ENCODE assay signal across 8 cellular contexts in genomic region chr9:1100945-1101344, GRCh38. TPM values are rescaled to one million over a fixed set of nuclear protein-coding genes. Genes with fewer than 3 reads are reported as not detected.
DNase-seq lines count a peak whose midpoint lies in the region; ATAC-seq and TF ChIP-seq lines count a peak whose summit lies in the region.

No MANE protein-coding gene starts in this region.

- no peak overlapping the region for H3K4me3 ChIP-seq in AG10803 (ENCODE audit: low read length)
- H3K4me3 ChIP-seq in body of pancreas: no peak overlapping the region
- H3K4me3 ChIP-seq in lower lobe of right lung: no peak overlapping the region

- ATAC-seq in body of pancreas (peak; percentile 58), lower lobe of right lung (peak; percentile 70 to 71)

- 17 to 30% methylated on average over 5 to 10 of the region's 10 CpGs for WGBS in body of pancreas, 2 donors

- no peaks in the 10 kb centered on the region for H3K36me3 ChIP-seq in body of pancreas (replicated peaks in 1 of 2; ENCODE audit: insufficient read depth in 1 of 2, low read depth in 2 of 2)
- H3K36me3 ChIP-seq in lower lobe of right lung: no peaks in the 10 kb centered on the region

- TF ChIP-seq POLR2A in body of pancreas (IDR thresholded peaks at IDR 0.05): no peak

- H3K27me3 ChIP-seq in body of pancreas (no peaks in the 10 kb centered on the region), lower lobe of right lung (ENCODE audit: low read depth) (no peaks in the 10 kb centered on the region)

- peak; percentile 45 for DNase-seq in AG10803 (ENCODE audit: low read depth)
- DNase-seq in HPDE6-E6E7 (ENCODE audit: extremely low spot score): peak; percentile 55
- DNase-seq in body of pancreas: peak; percentile 50 to 63 (median 57)
- DNase-seq in lower lobe of right lung: no peak
- no peak for DNase-seq in SKM-1 (lab: John Stamatoyannopoulos, UW; ENCODE audit: unreplicated experiment)
- no peak for DNase-seq in activated effector memory CD4-positive, alpha-beta T cell treated with Interleukin-2 at 50 U/mL for 16 hours
- DNase-seq in activated T-cell treated with anti-CD3 and anti-CD28 coated beads for 4 hours: no peak
- DNase-seq in NK-92 treated with Interleukin-12 subunit alpha and Interleukin-12 subunit beta, amount 100 ng/mL, for 24 hours (lab: John Stamatoyannopoulos, UW): no peak

- intact Hi-C loops in body of pancreas (cut with DNase I): no loop called here
- intact Hi-C loops in lower lobe of right lung (cut with DNase I): no loop called here

- H3K4me1 ChIP-seq in body of pancreas (no peaks in the 10 kb centered on the region), lower lobe of right lung (no peaks in the 10 kb centered on the region)

- H3K9me3 ChIP-seq in body of pancreas: peaks cover 0 to 3% (median 0%) of the 10 kb centered on the region in 3 donors
- no peaks in the 10 kb centered on the region for H3K9me3 ChIP-seq in lower lobe of right lung

- no peak overlapping the region for H3K27ac ChIP-seq in body of pancreas
- H3K27ac ChIP-seq in lower lobe of right lung: no peak overlapping the region

- TF ChIP-seq CTCF in AG10803 (conservative IDR thresholded peaks at IDR 0.05; ENCODE audit: low read length): peak; percentile 78
- TF ChIP-seq CTCF in body of pancreas (IDR thresholded peaks at IDR 0.05): peak; percentile 37 to 73 (median 61)
- TF ChIP-seq CTCF in lower lobe of right lung (IDR thresholded peaks at IDR 0.05): peak; percentile 52

RNA-seq across cellular contexts. Expression of gene DMRT2, which starts 50.8 kb away (rescaled TPM):
- 1 to 10 TPM in 1 of 2 donors, not detected in 1; 4.0 TPM for total RNA-seq in body of pancreas
- 0.86 TPM for total RNA-seq in lower lobe of right lung

Comparison
In these comparisons a context has a peak if more than half of its experiments do, and no peak if none do; other contexts are left out.
1. DNase-seq: peak in AG10803 (single experiment), HPDE6-E6E7 (single experiment) and body of pancreas (4 of 4); none in lower lobe of right lung (single experiment), SKM-1 (single experiment), activated effector memory CD4-positive, alpha-beta T cell treated with Interleukin-2 at 50 U/mL for 16 hours (single experiment), activated T-cell treated with anti-CD3 and anti-CD28 coated beads for 4 hours (single experiment) and NK-92 treated with Interleukin-12 subunit alpha and Interleukin-12 subunit beta, amount 100 ng/mL, for 24 hours (single experiment).
2. Peak in every context shown above with its lines, with median percentiles within 50 percentile points of each other: CTCF ChIP-seq.